ENCODE assay signal across 8 cellular contexts in genomic region chr5:55159763-55160492, GRCh38. TPM values are rescaled to one million over a fixed set of nuclear protein-coding genes. Genes with fewer than 3 reads are reported as not detected.
DNase-seq lines count a peak whose midpoint lies in the region; ATAC-seq, FAIRE-seq and TF ChIP-seq lines count a peak whose summit lies in the region.

A gene with protein sequence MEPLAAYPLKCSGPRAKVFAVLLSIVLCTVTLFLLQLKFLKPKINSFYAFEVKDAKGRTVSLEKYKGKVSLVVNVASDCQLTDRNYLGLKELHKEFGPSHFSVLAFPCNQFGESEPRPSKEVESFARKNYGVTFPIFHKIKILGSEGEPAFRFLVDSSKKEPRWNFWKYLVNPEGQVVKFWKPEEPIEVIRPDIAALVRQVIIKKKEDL (plus strand): TSS chr5:55160171. CDS start chr5:55160193, 22 bp downstream.

- H3K4me2 ChIP-seq in smooth muscle cell = peak within 1 kb of the TSS; percentile 97

- H3K27ac ChIP-seq in ACC112 (ENCODE audit: low read depth, low read length) = peak within 1 kb of the TSS; percentile 80
- H3K27ac ChIP-seq in smooth muscle cell (ENCODE audit: low read depth) = peak within 1 kb of the TSS; percentile 98

- FAIRE-seq in bronchial epithelial cell (lab: Jason Lieb, UNC) = no peak

- DNase-seq in NCI-H748 treated with DMSO at 0.1 percent for 48 hours (lab: John Stamatoyannopoulos, UW) = peak; percentile 41
- peak; percentile 85 for DNase-seq in bronchial epithelial cell (ENCODE audit: low read depth)
- DNase-seq in islet precursor cell = peak; percentile 84
- DNase-seq in smooth muscle cell (lab: John Stamatoyannopoulos, UW; ENCODE audit: unreplicated experiment) = no peak
- no peak for DNase-seq in globus pallidus (ENCODE audit: low spot score)

- peak within 1 kb of the TSS; percentile 73 for H2AFZ ChIP-seq in ACC112 (ENCODE audit: low read length, unreplicated experiment)
- H2AFZ ChIP-seq in smooth muscle cell (ENCODE audit: low read depth) = peak within 1 kb of the TSS; percentile 82

- WGBS in smooth muscle cell (ENCODE audit: low lambda C conversion rate) = under 1% methylated on average over 10 of the region's 10 CpGs

- H4K20me1 ChIP-seq in smooth muscle cell (ENCODE audit: low read depth) = peaks cover 29% of the 10 kb centered on the region

- H3K4me1 ChIP-seq in ACC112 (ENCODE audit: control insufficient read depth, insufficient read depth, low read length, unreplicated experiment) (peaks cover 14% of the 10 kb centered on the region), smooth muscle cell (ENCODE audit: low read depth) (peaks cover 7% of the 10 kb centered on the region)

- H3K79me2 ChIP-seq in ACC112 (ENCODE audit: control insufficient read depth, insufficient read depth, low read length, unreplicated experiment) (peaks cover 30% of the 10 kb centered on the region), smooth muscle cell (ENCODE audit: low read depth) (peaks cover 30% of the 10 kb centered on the region)

- H3K4me3 ChIP-seq in ACC112 (ENCODE audit: low read depth, low read length) (peak within 1 kb of the TSS; percentile 86), bronchial epithelial cell (ENCODE audit: low read depth, low read length) (peak within 1 kb of the TSS; percentile 56), smooth muscle cell (peak within 1 kb of the TSS; percentile 91)

- H3K36me3 ChIP-seq in ACC112 (ENCODE audit: insufficient read depth, low read length) = peaks cover 19% of the 10 kb centered on the region
- H3K36me3 ChIP-seq in bronchial epithelial cell (ENCODE audit: control insufficient read depth, insufficient read depth, low read length) = peaks cover 1% of the 10 kb centered on the region
- no peaks in the 10 kb centered on the region for H3K36me3 ChIP-seq in smooth muscle cell (ENCODE audit: low read depth)

- peaks cover 27% of the 10 kb centered on the region for H3F3A ChIP-seq in smooth muscle cell (ENCODE audit: low read depth)

- H3K27me3 ChIP-seq in ACC112 (ENCODE audit: insufficient read depth, low read length) = no peaks in the 10 kb centered on the region
- H3K27me3 ChIP-seq in bronchial epithelial cell (ENCODE audit: control insufficient read depth, insufficient read depth, low read length) = no peaks in the 10 kb centered on the region
- H3K27me3 ChIP-seq in smooth muscle cell (ENCODE audit: low read depth) = no peaks in the 10 kb centered on the region

- ATAC-seq in HG02938 (IDR thresholded peaks at IDR 0.05; ENCODE audit: unreplicated experiment) = no peak

- no peaks in the 10 kb centered on the region for H3K9me3 ChIP-seq in smooth muscle cell (replicated peaks; ENCODE audit: low read depth)

- TF ChIP-seq CTCF in GM12873 (IDR thresholded peaks at IDR 0.05; ENCODE audit: insufficient read depth, low read depth, low read length, missing control alignments) (peak; percentile 16), bronchial epithelial cell (IDR thresholded peaks at IDR 0.05; ENCODE audit: insufficient read depth, low read length, severe bottlenecking) (peak; percentile 48), smooth muscle cell (IDR thresholded peaks at IDR 0.05; ENCODE audit: borderline replicate concordance, insufficient read depth, poor library complexity, severe bottlenecking) (peak; percentile 74)

- peak within 1 kb of the TSS; percentile 97 for H3K9ac ChIP-seq in smooth muscle cell (ENCODE audit: low read depth)

RNA-seq across cellular contexts. Expression of the gene that starts here (rescaled TPM):
- total RNA-seq in bronchial epithelial cell (12.0 and 12.1 TPM in 2 replicates), smooth muscle cell (306 and 314 TPM in 2 replicates)
- polyA plus RNA-seq in smooth muscle cell = 183 and 230 TPM in 2 replicates

Comparison
In these comparisons a context has a peak if more than half of its experiments do, and no peak if none do; other contexts are left out.
1. RNA of the gene that starts here (total RNA-seq): 306 to 314 TPM in smooth muscle cell; 12.0 to 12.1 TPM in bronchial epithelial cell; every median in the first group is over 10 times any median in the second.
2. CTCF ChIP-seq: peak in every context shown above with its lines; median percentile 74 in smooth muscle cell; 48 in bronchial epithelial cell; 16 in GM12873.
3. DNase-seq: peak in NCI-H748 treated with DMSO at 0.1 percent for 48 hours (single experiment), bronchial epithelial cell (single experiment) and islet precursor cell (single experiment); none in smooth muscle cell (single experiment) and globus pallidus (single experiment).
4. Peak in every context shown above with its lines, with median percentiles within 50 percentile points of each other: H3K4me3 ChIP-seq.